8 cellular contexts compared by ENCODE assay signal in the genomic region with DNA sequence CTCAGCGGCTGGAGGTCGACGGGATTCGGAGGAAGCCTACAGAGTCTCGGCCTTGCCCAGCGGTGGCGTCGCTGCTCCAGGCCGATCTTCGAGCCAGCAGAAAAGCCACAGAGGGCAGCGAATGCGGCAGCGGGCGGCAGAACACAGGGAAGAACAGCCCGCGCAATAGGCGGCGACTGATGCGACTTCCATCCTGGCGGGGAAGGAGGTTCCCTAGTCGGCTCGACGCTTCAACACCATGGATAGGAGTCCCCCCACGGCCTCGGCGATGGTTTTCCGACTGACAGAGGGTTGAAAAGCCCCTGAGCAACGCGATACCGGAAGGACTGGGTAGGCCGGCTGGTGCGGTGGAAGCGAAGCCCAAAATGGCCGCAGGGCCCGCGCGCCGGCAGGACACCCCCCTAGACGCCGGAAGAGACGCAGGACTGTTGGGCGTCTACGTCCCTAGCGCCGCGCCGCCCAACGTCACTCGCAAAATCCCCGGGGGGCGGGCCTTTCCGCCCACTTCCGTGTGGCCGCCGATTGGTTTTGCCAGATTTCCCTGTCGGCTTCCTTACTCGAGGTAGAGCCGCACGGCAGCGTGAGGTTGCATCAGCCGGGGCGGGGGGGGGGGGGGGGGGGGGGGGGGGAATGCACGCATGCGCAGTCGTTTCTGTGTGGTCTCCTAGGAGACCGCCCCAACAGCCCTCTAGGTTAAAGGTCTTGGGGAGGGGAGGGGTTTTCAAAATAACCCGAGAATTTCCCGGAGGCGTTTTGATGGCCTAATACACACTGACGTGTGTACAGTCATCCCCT. TPM values are rescaled to one million over a fixed set of nuclear protein-coding genes. Genes with fewer than 3 reads are reported as not detected.
DNase-seq lines count a peak whose midpoint lies in the region; ATAC-seq and TF ChIP-seq lines count a peak whose summit lies in the region.

A gene (minus strand): TSS at position 367 of the 795 bp plus-strand sequence. CDS start 406 bp downstream, outside the sequence.

- H3K4me3 ChIP-seq in Loucy (ENCODE audit: low read length, poor library complexity, severe bottlenecking), result peak within 1 kb of the TSS; percentile 99

- no peaks in the 10 kb centered on the region for H3K9me3 ChIP-seq in Loucy (ENCODE audit: insufficient read depth, low read depth, low read length)

- peak within 1 kb of the TSS; percentile 99 for H3K9ac ChIP-seq in Loucy (ENCODE audit: low read depth, low read length, poor library complexity, severe bottlenecking)

- no peaks in the 10 kb centered on the region for H3K9me2 ChIP-seq in Loucy (replicated peaks; ENCODE audit: low read depth, low read length)

- peaks cover 19 to 23% of the 10 kb centered on the region in 2 donors for H3K4me1 Mint-ChIP-seq in natural killer cell treated with Interleukin-12 subunit alpha and Interleukin-12 subunit beta and Interleukin-15 and Interleukin-18, amount 100 ng/mL, for 72 hours (ENCODE audit: low read depth in 2 of 2)

- H3F3A ChIP-seq in Loucy (ENCODE audit: low read depth), result no peaks in the 10 kb centered on the region

- DNase-seq in EH (ENCODE audit: low read depth) (peak; percentile 99), H4 (ENCODE audit: low spot score) (peak; percentile 94), fibroblast of peridontal ligament (ENCODE audit: extremely low read depth) (peak; percentile 98)
- DNase-seq in activated T-helper 9 cell treated with anti-CD3 and anti-CD28 coated beads, Interleukin-2, amount 50 U/mL, for 16 hours (ENCODE audit: low read depth), result peak; percentile 96
- DNase-seq in natural killer cell treated with Interleukin-12 subunit alpha and Interleukin-12 subunit beta and Interleukin-15 and Interleukin-18, amount 100 ng/mL, for 72 hours (ENCODE audit: low spot score), result peak; percentile 99
- peak; percentile 97 for DNase-seq in stimulated activated naive CD8-positive, alpha-beta T cell treated with anti-CD3 and anti-CD28 coated beads, Interleukin-15, Interleukin-2, amounts not matched to agents 100 U/mL and 50 U/mL, for 24 hours

- H4K20me1 ChIP-seq in Loucy (ENCODE audit: insufficient read depth, low read length, poor library complexity, severe bottlenecking), result peaks cover 45% of the 10 kb centered on the region

- peaks cover 33% of the 10 kb centered on the region for H3K36me3 Mint-ChIP-seq in natural killer cell treated with Interleukin-12 subunit alpha and Interleukin-12 subunit beta and Interleukin-15 and Interleukin-18, amount 100 ng/mL, for 72 hours

- H3K27me3 ChIP-seq in Loucy (ENCODE audit: insufficient read depth, low read length, poor library complexity, severe bottlenecking), result peaks cover 8% of the 10 kb centered on the region

- H3K27me3 Mint-ChIP-seq in natural killer cell treated with Interleukin-12 subunit alpha and Interleukin-12 subunit beta and Interleukin-15 and Interleukin-18, amount 100 ng/mL, for 72 hours, result no peaks in the 10 kb centered on the region

- peak within 1 kb of the TSS; percentile 98 to 100 for H3K27ac Mint-ChIP-seq in natural killer cell treated with Interleukin-12 subunit alpha and Interleukin-12 subunit beta and Interleukin-15 and Interleukin-18, amount 100 ng/mL, for 72 hours

- ATAC-seq in natural killer cell treated with Interleukin-12 subunit alpha and Interleukin-12 subunit beta and Interleukin-15 and Interleukin-18, amount 100 ng/mL, for 72 hours, result peak; percentile 96 to 97
- ATAC-seq in stimulated activated naive CD8-positive, alpha-beta T cell treated with anti-CD3 and anti-CD28 coated beads, Interleukin-15, Interleukin-2, amounts not matched to agents 100 U/mL and 50 U/mL, for 24 hours, result peak; percentile 94

- H3K4me2 ChIP-seq in Loucy (ENCODE audit: low read depth, low read length, poor library complexity, severe bottlenecking), result peak within 1 kb of the TSS; percentile 83

- H3K79me2 ChIP-seq in Loucy (ENCODE audit: insufficient read depth, low read length), result peaks cover 49% of the 10 kb centered on the region

- peak within 1 kb of the TSS; percentile 91 for H2AFZ ChIP-seq in Loucy (ENCODE audit: low read length)

- H3K4me3 Mint-ChIP-seq in natural killer cell treated with Interleukin-12 subunit alpha and Interleukin-12 subunit beta and Interleukin-15 and Interleukin-18, amount 100 ng/mL, for 72 hours, result peak within 1 kb of the TSS; percentile 99

- peaks cover 21% of the 10 kb centered on the region for H3K4me1 ChIP-seq in Loucy (ENCODE audit: insufficient read depth, low read length, poor library complexity, severe bottlenecking)

- no peak for TF ChIP-seq CTCF in Loucy (conservative IDR thresholded peaks at IDR 0.05; ENCODE audit: low read length)

- TF ChIP-seq POLR2A in Raji (IDR thresholded peaks at IDR 0.05; ENCODE audit: insufficient read depth, low read depth, low read length), result peak; percentile 94

- H3K9me3 Mint-ChIP-seq in natural killer cell treated with Interleukin-12 subunit alpha and Interleukin-12 subunit beta and Interleukin-15 and Interleukin-18, amount 100 ng/mL, for 72 hours, result no peaks in the 10 kb centered on the region

- no peaks in the 10 kb centered on the region for H3K36me3 ChIP-seq in Loucy (ENCODE audit: insufficient read depth, low read length)

RNA-seq across cellular contexts. Expression of the gene that starts here (rescaled TPM):
- total RNA-seq in H4 (2014; rRNA removed; shearing (Covaris generic)), result 17.9 and 19.2 TPM in 2 replicates
- 10 to 100 TPM; 93.1 to 98.6 TPM for total RNA-seq in natural killer cell treated with Interleukin-12 subunit alpha and Interleukin-12 subunit beta and Interleukin-15 and Interleukin-18, amount 100 ng/mL, for 72 hours

Comparison
In these comparisons a context has a peak if more than half of its experiments do, and no peak if none do; other contexts are left out.
1. Peak in every context shown above with its lines: DNase-seq, ATAC-seq and H3K4me3 ChIP-seq.